In the genomic region with DNA sequence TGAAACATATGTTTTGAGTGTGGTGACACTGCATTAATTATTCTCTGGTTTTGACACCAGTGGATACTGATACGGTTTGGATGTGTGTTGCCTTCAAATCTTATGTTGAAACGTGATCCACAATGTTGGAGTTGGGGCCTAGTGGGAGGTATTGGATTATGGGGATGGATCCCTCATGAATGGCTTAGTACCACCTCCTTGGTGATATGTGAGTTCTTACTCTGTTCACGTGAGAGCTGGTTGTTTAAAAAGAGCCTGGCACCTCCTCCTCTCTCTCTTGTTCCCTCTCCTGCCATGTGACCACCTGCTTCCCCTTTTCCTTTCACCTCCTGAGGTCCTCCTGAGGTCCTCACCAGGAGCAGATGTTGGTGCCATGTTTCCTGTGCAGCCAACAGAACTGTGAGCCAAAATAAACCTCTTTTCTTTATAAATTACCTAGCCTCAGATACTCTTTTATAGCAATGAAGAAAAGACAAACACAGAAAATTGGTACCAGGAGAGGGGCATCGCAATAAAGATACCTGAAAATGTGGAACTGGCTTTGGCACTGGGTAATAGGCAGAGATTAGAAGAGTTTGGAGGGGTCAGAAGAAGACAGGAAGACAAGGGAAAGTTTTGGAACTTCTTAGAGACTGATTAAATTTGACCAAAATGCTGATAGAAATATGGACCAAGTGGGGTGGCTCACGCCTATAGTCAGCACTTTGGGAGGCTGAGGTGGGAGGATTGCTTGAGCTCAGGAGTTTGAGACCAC, we compare ENCODE assay signal across 1 cellular context.
TF ChIP-seq lines count a peak whose summit lies in the region.

No MANE protein-coding gene starts in this region.

TF ChIP-seq in HCT116, 20 proteins besides CTCF, POLR2A, EP300 and RAD21 (continued from another document):
- no peak for TF ChIP-seq FOSL1 (IDR thresholded peaks at IDR 0.05; ENCODE audit: low read depth)
- TF ChIP-seq, protein P1, sequence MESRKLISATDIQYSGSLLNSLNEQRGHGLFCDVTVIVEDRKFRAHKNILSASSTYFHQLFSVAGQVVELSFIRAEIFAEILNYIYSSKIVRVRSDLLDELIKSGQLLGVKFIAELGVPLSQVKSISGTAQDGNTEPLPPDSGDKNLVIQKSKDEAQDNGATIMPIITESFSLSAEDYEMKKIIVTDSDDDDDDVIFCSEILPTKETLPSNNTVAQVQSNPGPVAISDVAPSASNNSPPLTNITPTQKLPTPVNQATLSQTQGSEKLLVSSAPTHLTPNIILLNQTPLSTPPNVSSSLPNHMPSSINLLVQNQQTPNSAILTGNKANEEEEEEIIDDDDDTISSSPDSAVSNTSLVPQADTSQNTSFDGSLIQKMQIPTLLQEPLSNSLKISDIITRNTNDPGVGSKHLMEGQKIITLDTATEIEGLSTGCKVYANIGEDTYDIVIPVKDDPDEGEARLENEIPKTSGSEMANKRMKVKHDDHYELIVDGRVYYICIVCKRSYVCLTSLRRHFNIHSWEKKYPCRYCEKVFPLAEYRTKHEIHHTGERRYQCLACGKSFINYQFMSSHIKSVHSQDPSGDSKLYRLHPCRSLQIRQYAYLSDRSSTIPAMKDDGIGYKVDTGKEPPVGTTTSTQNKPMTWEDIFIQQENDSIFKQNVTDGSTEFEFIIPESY (IDR thresholded peaks at IDR 0.05; ENCODE audit: extremely low read depth, insufficient replicate concordance, low read length), result no peak
